ENCODE assay signal across 33 cellular contexts in genomic region chr13:110498765-110499164, GRCh38.
"Had no signal": no experiment of that assay in that cellular context is flagged by ENCODE, and none has a peak within 500 bp of the region (broad histone marks: within the 10 kb centered on the region; RNA-seq: fewer than 3 reads in every experiment).

No MANE protein-coding gene starts in this region.

- H3K9ac ChIP-seq: parathyroid adenoma had no signal

- DNase-seq: activated CD4-positive, alpha-beta T cell treated with anti-CD3 and anti-CD28 coated beads for 48 hours; activated CD4-positive, alpha-beta T cell treated with anti-CD3 and anti-CD28 coated beads, Interleukin-2, amount 50 U/mL, for 48 hours; activated CD8-positive, alpha-beta memory T cell treated with anti-CD3 and anti-CD28 coated beads for 24 hours; activated effector memory CD4-positive, alpha-beta T cell treated with Interleukin-2 at 50 U/mL for 16 hours; activated naive CD4-positive, alpha-beta T cell treated with Interleukin-2 at 50 U/mL for 16 hours; anterior cingulate cortex; body of pancreas; cerebellar nuclear complex; colonic mucosa; effector CD8-positive, alpha-beta T cell; head of caudate nucleus; hippocampal formation; midbrain; naive thymus-derived CD4-positive, alpha-beta T cell; stimulated activated CD4-positive, alpha-beta T cell treated with anti-CD3 and anti-CD28 coated beads, Interleukin-1b, Interleukin-23, amount 100 ng/mL, for 48 hours; stimulated activated CD4-positive, alpha-beta T cell treated with anti-CD3 and anti-CD28 coated beads, Interleukin-4, amount 100 ng/mL, for 4 hours; stimulated activated CD8-positive, alpha-beta memory T cell treated with anti-CD3 and anti-CD28 coated beads, Interleukin-4, amount 100 ng/mL, for 48 hours; stimulated activated naive CD8-positive, alpha-beta T cell treated with anti-CD3 and anti-CD28 coated beads, Interleukin-15, amount 100 ng/mL, for 72 hours; SW 1271; T-helper 9 cell; tibial artery had no signal

- FAIRE-seq: endometrium, keratinocyte, TTC549 had no signal

- H3K9me3 ChIP-seq: body of pancreas, colonic mucosa, gastroesophageal sphincter, right atrium auricular region, tibial artery had no signal

- H3K4me1 Mint-ChIP-seq: naive thymus-derived CD4-positive, alpha-beta T cell; stimulated activated memory B cell treated with anti-CD40 and anti-IgM and Interleukin-4, amounts not matched to agents 10 μg/mL and 1 μg/mL and 100 μg/mL, for 72 hours; stimulated activated naive CD8-positive, alpha-beta T cell treated with anti-CD3 and anti-CD28 coated beads, Interleukin-15, amount 100 ng/mL, for 72 hours had no signal

- H3K36me3 ChIP-seq: colonic mucosa had no signal

- H3K4me3 Mint-ChIP-seq: activated naive CD8-positive, alpha-beta T cell; naive thymus-derived CD4-positive, alpha-beta T cell; stimulated activated memory B cell treated with anti-CD40 and anti-IgM and Interleukin-4, amounts not matched to agents 10 μg/mL and 1 μg/mL and 100 μg/mL, for 72 hours; stimulated activated naive CD8-positive, alpha-beta T cell treated with anti-CD3 and anti-CD28 coated beads, Interleukin-15, amount 100 ng/mL, for 72 hours; T-helper 1 cell treated with Interleukin-12 subunit alpha and Interleukin-12 subunit beta and Interleukin-4 antibody, amounts not matched to agents 30 μg/mL and 1 μg/mL, for 36 hours had no signal

- H3K79me2 ChIP-seq: parathyroid adenoma had no signal

- H3K9me3 Mint-ChIP-seq: T-helper 1 cell treated with Interleukin-12 subunit alpha and Interleukin-12 subunit beta and Interleukin-4 antibody, amounts not matched to agents 30 μg/mL and 1 μg/mL, for 36 hours had no signal

- H3K27me3 Mint-ChIP-seq: stimulated activated memory B cell treated with anti-CD40 and anti-IgM and Interleukin-4, amounts not matched to agents 10 μg/mL and 1 μg/mL and 100 μg/mL, for 72 hours had no signal

- H3K27ac ChIP-seq: body of pancreas, cardiac muscle cell, colonic mucosa, gastroesophageal sphincter, parathyroid adenoma, right atrium auricular region, VCaP had no signal

- H3K27ac Mint-ChIP-seq: activated naive CD8-positive, alpha-beta T cell; naive thymus-derived CD4-positive, alpha-beta T cell; stimulated activated memory B cell treated with anti-CD40 and anti-IgM and Interleukin-4, amounts not matched to agents 10 μg/mL and 1 μg/mL and 100 μg/mL, for 72 hours; stimulated activated naive CD8-positive, alpha-beta T cell treated with anti-CD3 and anti-CD28 coated beads, Interleukin-15, amount 100 ng/mL, for 72 hours; T-helper 1 cell treated with Interleukin-12 subunit alpha and Interleukin-12 subunit beta and Interleukin-4 antibody, amounts not matched to agents 30 μg/mL and 1 μg/mL, for 36 hours had no signal

- H3K4me1 ChIP-seq: body of pancreas, colonic mucosa, gastroesophageal sphincter, parathyroid adenoma had no signal

- H3K27me3 ChIP-seq: body of pancreas, cardiac muscle cell, colonic mucosa, gastroesophageal sphincter, right atrium auricular region, tibial artery had no signal

- H3K4me3 ChIP-seq: body of pancreas, cardiac muscle cell, colonic mucosa, gastroesophageal sphincter, right atrium auricular region, tibial artery had no signal

- H3K36me3 Mint-ChIP-seq: activated naive CD8-positive, alpha-beta T cell had no signal

- H2AFZ ChIP-seq: parathyroid adenoma had no signal

- ATAC-seq: activated CD4-positive, CD25-positive, alpha-beta regulatory T cell treated with anti-CD3 and anti-CD28 coated beads, Interleukin-2, amount 50 U/mL, for 24 hours; body of pancreas; gastroesophageal sphincter; naive thymus-derived CD4-positive, alpha-beta T cell; stimulated activated memory B cell treated with anti-CD40 and anti-IgM and Interleukin-4, amounts not matched to agents 10 μg/mL and 1 μg/mL and 100 μg/mL, for 72 hours; stimulated activated naive CD8-positive, alpha-beta T cell treated with anti-CD3 and anti-CD28 coated beads, Interleukin-15, amount 100 ng/mL, for 72 hours had no signal
